1 cellular context compared by ENCODE assay signal in the genomic region with DNA sequence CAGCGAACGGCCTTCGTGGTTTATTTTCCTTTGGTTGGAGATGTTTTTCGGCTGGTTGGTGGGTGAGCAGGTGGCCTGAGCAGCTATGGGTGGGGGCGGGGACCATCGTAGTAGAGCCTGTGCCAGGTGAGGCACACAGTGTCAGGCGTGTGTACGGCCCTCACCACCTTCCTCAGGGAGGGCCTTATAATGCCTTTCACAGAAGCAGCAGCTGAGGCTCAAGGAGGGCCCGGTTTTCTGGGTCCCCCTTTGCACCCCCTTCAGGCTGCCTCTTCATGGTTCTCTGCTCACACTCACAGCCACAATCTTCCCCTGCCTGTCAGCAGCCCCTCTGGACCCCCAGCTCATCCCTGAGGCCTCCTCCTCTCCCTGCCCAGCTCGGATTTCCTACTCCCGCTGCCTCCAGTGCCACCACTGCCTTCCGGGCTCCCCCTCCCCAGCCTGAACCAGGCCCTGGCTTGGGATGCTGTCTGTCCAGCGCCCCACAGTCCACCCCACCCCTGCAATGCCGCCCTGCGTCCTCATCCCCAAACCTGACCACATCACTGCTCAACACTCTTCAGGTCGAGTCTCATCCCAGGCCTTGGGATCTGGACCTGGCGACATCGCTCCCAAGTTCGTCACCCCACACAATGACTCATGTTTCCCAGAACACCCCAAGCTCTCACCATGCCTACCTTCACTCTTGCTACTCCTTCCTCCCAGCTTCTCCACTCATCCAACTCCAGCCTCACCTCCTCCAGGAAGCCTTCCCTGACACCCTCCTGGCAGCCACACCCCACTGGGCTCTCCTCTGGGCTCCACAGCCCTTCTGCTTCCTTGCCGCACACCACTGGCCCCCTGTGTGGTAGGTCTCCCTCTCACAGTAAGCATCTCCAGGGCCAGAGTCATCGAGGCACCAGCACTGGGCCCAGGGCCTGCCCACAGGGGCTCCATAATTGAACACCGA.
TF ChIP-seq lines count a peak whose summit lies in the region.

No MANE protein-coding gene starts in this region.

TF ChIP-seq in H1, 55 proteins besides CTCF, POLR2A, EP300 and RAD21 (continued from another document):
- TF ChIP-seq GTF2F1 (IDR thresholded peaks at IDR 0.05; ENCODE audit: borderline replicate concordance, low read depth, low read length) (no peak), SP4 (IDR thresholded peaks at IDR 0.05; ENCODE audit: low read length) (no peak), FOSL1 (IDR thresholded peaks at IDR 0.05; ENCODE audit: insufficient read depth, low read depth, low read length) (no peak), CBX5 (IDR thresholded peaks at IDR 0.05; ENCODE audit: low read depth, low read length) (no peak), JUND (IDR thresholded peaks at IDR 0.05; ENCODE audit: low read length) (no peak), MAFK (IDR thresholded peaks at IDR 0.05; ENCODE audit: low read depth, low read length) (no peak), ZNF274 (IDR thresholded peaks at IDR 0.05; ENCODE audit: borderline replicate concordance, extremely low read depth, low read length) (no peak), YY1 (IDR thresholded peaks at IDR 0.05; ENCODE audit: low read depth, low read length) (no peak)
- TF ChIP-seq, protein P1, sequence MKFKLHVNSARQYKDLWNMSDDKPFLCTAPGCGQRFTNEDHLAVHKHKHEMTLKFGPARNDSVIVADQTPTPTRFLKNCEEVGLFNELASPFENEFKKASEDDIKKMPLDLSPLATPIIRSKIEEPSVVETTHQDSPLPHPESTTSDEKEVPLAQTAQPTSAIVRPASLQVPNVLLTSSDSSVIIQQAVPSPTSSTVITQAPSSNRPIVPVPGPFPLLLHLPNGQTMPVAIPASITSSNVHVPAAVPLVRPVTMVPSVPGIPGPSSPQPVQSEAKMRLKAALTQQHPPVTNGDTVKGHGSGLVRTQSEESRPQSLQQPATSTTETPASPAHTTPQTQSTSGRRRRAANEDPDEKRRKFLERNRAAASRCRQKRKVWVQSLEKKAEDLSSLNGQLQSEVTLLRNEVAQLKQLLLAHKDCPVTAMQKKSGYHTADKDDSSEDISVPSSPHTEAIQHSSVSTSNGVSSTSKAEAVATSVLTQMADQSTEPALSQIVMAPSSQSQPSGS (IDR thresholded peaks at IDR 0.05; ENCODE audit: low read length), result no peak
- TF ChIP-seq, protein P2, sequence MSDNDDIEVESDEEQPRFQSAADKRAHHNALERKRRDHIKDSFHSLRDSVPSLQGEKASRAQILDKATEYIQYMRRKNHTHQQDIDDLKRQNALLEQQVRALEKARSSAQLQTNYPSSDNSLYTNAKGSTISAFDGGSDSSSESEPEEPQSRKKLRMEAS (IDR thresholded peaks at IDR 0.05), result no peak
